22 cellular contexts compared by ENCODE assay signal in genomic region chr17:82114447-82114846, GRCh38.
"Had no signal": no experiment of that assay in that cellular context is flagged by ENCODE, and none has a peak within 500 bp of the region (broad histone marks: within the 10 kb centered on the region; RNA-seq: fewer than 3 reads in every experiment).

No MANE protein-coding gene starts in this region.

- H3K4me3 Mint-ChIP-seq: activated CD4-positive, alpha-beta memory T cell treated with anti-CD3 and anti-CD28 coated beads, Interleukin-2, amount 10 ng/mL, durations not matched to agents 7 days and 5 days; activated CD4-positive, alpha-beta T cell treated with anti-CD3 and anti-CD28 coated beads for 36 hours; activated naive CD4-positive, alpha-beta T cell treated with anti-CD3 and anti-CD28 coated beads, Interleukin-2, amount 10 ng/mL, durations not matched to agents 7 days and 5 days; activated naive CD8-positive, alpha-beta T cell treated with anti-CD3 and anti-CD28 coated beads for 36 hours; activated T-cell treated with anti-CD3 and anti-CD28 coated beads, Interleukin-2, amount 50 U/mL, for 72 hours; T-cell had no signal

- H3K9me3 ChIP-seq: Peyer's patch had no signal

- H3K4me3 ChIP-seq: Peyer's patch had no signal

- H3K27ac Mint-ChIP-seq: activated CD4-positive, alpha-beta memory T cell treated with anti-CD3 and anti-CD28 coated beads, Interleukin-2, amount 10 ng/mL, durations not matched to agents 7 days and 5 days; activated CD4-positive, alpha-beta T cell treated with anti-CD3 and anti-CD28 coated beads for 36 hours; activated naive CD4-positive, alpha-beta T cell treated with anti-CD3 and anti-CD28 coated beads, Interleukin-2, amount 10 ng/mL, durations not matched to agents 7 days and 5 days; activated naive CD8-positive, alpha-beta T cell treated with anti-CD3 and anti-CD28 coated beads for 36 hours; activated T-cell treated with anti-CD3 and anti-CD28 coated beads, Interleukin-2, amount 50 U/mL, for 72 hours; activated T-helper 2 cell treated with anti-CD3 and anti-CD28 coated beads, Interferon-gamma antibody, Interleukin-2, Interleukin-4, amounts not matched to agents 10 μg/mL and 5 μg/mL and 100 μg/mL, durations not matched to agents 14 hours and 24 hours and 36 hours; T-cell had no signal

- H3K27me3 ChIP-seq: brain microvascular endothelial cell, Peyer's patch had no signal

- DNase-seq: activated CD4-positive, alpha-beta memory T cell treated with anti-CD3 and anti-CD28 coated beads, Interleukin-2, amount 10 ng/mL, durations not matched to agents 7 days and 5 days; activated CD4-positive, alpha-beta T cell treated with anti-CD3 and anti-CD28 coated beads for 36 hours; activated CD4-positive, alpha-beta T cell treated with anti-CD3 and anti-CD28 coated beads, Interleukin-2, amount 50 U/mL, for 1 hour; activated gamma-delta T cell treated with Interleukin-2 at 50 U/mL for 16 hours; activated naive CD4-positive, alpha-beta T cell treated with anti-CD3 and anti-CD28 coated beads, Interleukin-2, amount 10 ng/mL, durations not matched to agents 7 days and 5 days; activated naive CD8-positive, alpha-beta T cell treated with anti-CD3 and anti-CD28 coated beads for 36 hours; activated T-cell treated with anti-CD3 and anti-CD28 coated beads for 4 hours; activated T-cell treated with anti-CD3 and anti-CD28 coated beads, Interleukin-2, amount 50 U/mL, for 72 hours; brain microvascular endothelial cell; caudate nucleus; NCI-H1105 treated with DMSO at 0.1 percent for 48 hours; NCI-H1436 treated with DMSO at 0.1 percent for 48 hours; NCI-H187; NCI-H2081; NCI-H510A treated with DMSO at 0.1 percent for 48 hours; NCI-H69; NK-92 treated with Interleukin-12 subunit alpha and Interleukin-12 subunit beta, amount 100 ng/mL, for 24 hours; Peyer's patch; SHP77 treated with DMSO at 0.1 percent for 48 hours; T-cell; WERI-Rb-1 had no signal

- H3K4me1 ChIP-seq: Peyer's patch had no signal

- H3K27ac ChIP-seq: brain microvascular endothelial cell, Peyer's patch, WERI-Rb-1 had no signal

- H3K9me3 Mint-ChIP-seq: activated CD4-positive, alpha-beta memory T cell treated with anti-CD3 and anti-CD28 coated beads, Interleukin-2, amount 10 ng/mL, durations not matched to agents 7 days and 5 days; activated naive CD4-positive, alpha-beta T cell treated with anti-CD3 and anti-CD28 coated beads, Interleukin-2, amount 10 ng/mL, durations not matched to agents 7 days and 5 days; activated naive CD8-positive, alpha-beta T cell treated with anti-CD3 and anti-CD28 coated beads for 36 hours; activated T-cell treated with anti-CD3 and anti-CD28 coated beads, Interleukin-2, amount 50 U/mL, for 72 hours; activated T-helper 2 cell treated with anti-CD3 and anti-CD28 coated beads, Interferon-gamma antibody, Interleukin-2, Interleukin-4, amounts not matched to agents 10 μg/mL and 5 μg/mL and 100 μg/mL, durations not matched to agents 14 hours and 24 hours and 36 hours; T-cell had no signal

- H3K36me3 Mint-ChIP-seq: activated naive CD4-positive, alpha-beta T cell treated with anti-CD3 and anti-CD28 coated beads, Interleukin-2, amount 10 ng/mL, durations not matched to agents 7 days and 5 days; activated naive CD8-positive, alpha-beta T cell treated with anti-CD3 and anti-CD28 coated beads for 36 hours had no signal

- H3K27me3 Mint-ChIP-seq: activated CD4-positive, alpha-beta memory T cell treated with anti-CD3 and anti-CD28 coated beads, Interleukin-2, amount 10 ng/mL, durations not matched to agents 7 days and 5 days; activated CD4-positive, alpha-beta T cell treated with anti-CD3 and anti-CD28 coated beads for 36 hours; activated naive CD4-positive, alpha-beta T cell treated with anti-CD3 and anti-CD28 coated beads, Interleukin-2, amount 10 ng/mL, durations not matched to agents 7 days and 5 days; activated naive CD8-positive, alpha-beta T cell treated with anti-CD3 and anti-CD28 coated beads for 36 hours; T-cell had no signal
